ENCODE assay signal across 10 cellular contexts in the genomic region with DNA sequence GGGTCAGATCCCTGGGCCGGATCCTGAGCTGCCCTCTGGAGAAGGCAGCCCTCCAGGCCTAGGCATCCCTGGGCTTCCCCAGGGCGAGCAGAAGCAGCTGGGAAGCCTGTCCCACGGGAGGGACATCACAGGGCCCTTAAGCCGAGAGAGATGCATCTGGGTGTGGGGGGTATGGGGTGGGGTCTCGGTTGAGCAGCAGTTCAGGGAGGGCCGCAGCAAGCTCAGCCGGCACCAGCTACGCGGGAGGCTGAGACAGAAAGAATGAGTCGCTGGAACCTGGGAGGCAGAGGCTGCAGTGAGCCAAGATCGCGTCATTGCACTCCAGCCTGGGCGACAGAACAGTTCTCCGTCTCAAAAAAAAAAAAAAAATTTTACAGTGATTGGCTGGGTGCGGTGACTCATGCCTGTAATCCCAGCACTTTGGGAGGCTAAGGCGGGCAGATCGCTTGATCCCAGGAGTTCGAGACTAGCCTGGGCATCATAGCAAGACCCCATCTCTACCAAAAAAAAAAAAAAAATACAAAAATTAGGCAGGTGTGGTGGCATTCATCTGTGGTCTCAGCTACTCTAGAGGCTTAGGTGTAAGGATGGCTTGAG. TPM values are rescaled to one million over a fixed set of nuclear protein-coding genes. Genes with fewer than 3 reads are reported as not detected.
A peak's percentile ranks its signal among the peaks of the same experiment; 100 is the strongest.
DNase-seq lines count a peak whose midpoint lies in the region; ATAC-seq, FAIRE-seq and TF ChIP-seq lines count a peak whose summit lies in the region.
"Had no signal": no experiment of that assay in that cellular context is flagged by ENCODE, and none has a peak within 500 bp of the region (broad histone marks: within the 10 kb centered on the region; RNA-seq: fewer than 3 reads in every experiment).

No MANE protein-coding gene starts in this region.

- no peak for TF ChIP-seq EP300 in A549 (IDR thresholded peaks at IDR 0.05)

- no peaks in the 10 kb centered on the region for H3K4me1 Mint-ChIP-seq in immature natural killer cell

- H3K27me3 ChIP-seq in hepatocyte: no peaks in the 10 kb centered on the region
- no peaks in the 10 kb centered on the region for H3K27me3 ChIP-seq in uterus

- H3K27ac Mint-ChIP-seq in immature natural killer cell: no peak overlapping the region
- H3K27ac Mint-ChIP-seq: CD8-positive, alpha-beta T cell had no signal

- CTCF ChIA-PET in A549 (lab: Yijun Ruan, JAX): interaction anchor here (1.3 kb wide), 2 partner anchors 10 to 17 kb away, joined by 3 to 11 read pairs; no protein-coding TSS in a partner anchor

- no peaks in the 10 kb centered on the region for H3K36me3 ChIP-seq in hepatocyte (replicated peaks; ENCODE audit: insufficient read depth, low read depth)
- H3K36me3 ChIP-seq in uterus: no peaks in the 10 kb centered on the region

- H3K27ac ChIP-seq in A549 (peak overlapping the region in 1 of 2 experiments; percentile 61; a peak in 2 of 6 replicates), VCaP (peak overlapping the region; percentile 58; the same call in 1 of the 2 replicates), hepatocyte (no peak overlapping the region), uterus (no peak overlapping the region)

- H3K27me3 Mint-ChIP-seq in immature natural killer cell (ENCODE audit: low read depth in 3 of 3): peaks cover 0 to 6% (median 4%) of the 10 kb centered on the region in 3 donors

- DNase-seq in A549 (ENCODE audit: low read depth in 1 of 2, low spot score in 1 of 2) (peak in 1 of 2 experiments; percentile 41), HCEC 1CT (peak; percentile 61), hepatocyte (ENCODE audit: low spot score) (peak; percentile 8), immature natural killer cell (no peak), uterus (no peak)
- DNase-seq in stimulated activated naive CD4-positive, alpha-beta T cell (lab: John Stamatoyannopoulos, UW): no peak
- DNase-seq: activated CD4-positive, CD25-positive, alpha-beta regulatory T cell; CD8-positive, alpha-beta T cell had no signal

- no peaks in the 10 kb centered on the region for H3K79me2 ChIP-seq in hepatocyte

- H3K4me2 ChIP-seq in A549 (0 out of 3 replicates have a peak overlapping the region, but pooled peaks have one; percentile 25), hepatocyte (no peak overlapping the region)

- no peak for TF ChIP-seq CTCF in A549 (IDR thresholded peaks at IDR 0.05)
- no peak for TF ChIP-seq CTCF in VCaP (conservative IDR thresholded peaks at IDR 0.05)
- TF ChIP-seq CTCF in hepatocyte (IDR thresholded peaks at IDR 0.05; ENCODE audit: poor library complexity): no peak
- no peak for TF ChIP-seq CTCF in uterus (IDR thresholded peaks at IDR 0.05)

- H3K4me3 ChIP-seq in A549 (no peak overlapping the region), hepatocyte (no peak overlapping the region), uterus (no peak overlapping the region)

- H4K20me1 ChIP-seq in hepatocyte (ENCODE audit: insufficient read depth, poor library complexity, severe bottlenecking): no peaks in the 10 kb centered on the region

- H3K9me3 ChIP-seq in A549: no peaks in the 10 kb centered on the region
- H3K9me3 ChIP-seq in hepatocyte (ENCODE audit: low read depth): no peaks in the 10 kb centered on the region
- H3K9me3 ChIP-seq in uterus: no peaks in the 10 kb centered on the region

- POLR2A ChIA-PET in A549 (lab: Yijun Ruan, JAX): interaction anchor here (0.7 kb wide), 1 partner anchor 167 kb away, joined by 4 read pairs; no protein-coding TSS in a partner anchor

- H3K9me3 Mint-ChIP-seq in immature natural killer cell: no peaks in the 10 kb centered on the region
- H3K9me3 Mint-ChIP-seq: CD8-positive, alpha-beta T cell had no signal

- no peak overlapping the region for H2AFZ ChIP-seq in hepatocyte

- TF ChIP-seq POLR2A in A549 (IDR thresholded peaks at IDR 0.05; ENCODE audit: low read length) (no peak), uterus (IDR thresholded peaks at IDR 0.05) (no peak)

- peaks cover 5% of the 10 kb centered on the region; the same call in 1 of the 3 replicates for H3K4me1 ChIP-seq in A549
- no peaks in the 10 kb centered on the region for H3K4me1 ChIP-seq in hepatocyte (ENCODE audit: insufficient read depth)
- H3K4me1 ChIP-seq in uterus: no peaks in the 10 kb centered on the region

- TF ChIP-seq RAD21 in A549 (conservative IDR thresholded peaks at IDR 0.05 in 1 of 2, IDR thresholded peaks at IDR 0.05 in 1 of 2): no peak

- WGBS in A549 (ENCODE audit: missing lambda C conversion rate): 32% methylated on average over 10 of the region's 18 CpGs
- WGBS in hepatocyte (ENCODE audit: low lambda C conversion rate, missing lambda C conversion rate): 87% methylated on average over 18 of the region's 18 CpGs

- H3K36me3 Mint-ChIP-seq in immature natural killer cell: no peaks in the 10 kb centered on the region
- H3K36me3 Mint-ChIP-seq: CD8-positive, alpha-beta T cell had no signal

- ATAC-seq in A549 (peak; percentile 41 to 68; a peak in 4 of 6 replicates), HG02852 (IDR thresholded peaks at IDR 0.05; ENCODE audit: unreplicated experiment) (no peak)
- ATAC-seq: CD8-positive, alpha-beta T cell had no signal

- FAIRE-seq in A549 (lab: Jason Lieb, UNC): no peak

- intact Hi-C loops in uterus (cut with DNase I; ENCODE audit: low total_unique reads): no loop called here

- H3K9me2 ChIP-seq in hepatocyte (replicated peaks; ENCODE audit: insufficient read depth): no peaks in the 10 kb centered on the region

- no peak overlapping the region for H3K4me3 Mint-ChIP-seq in immature natural killer cell
- H3K4me3 Mint-ChIP-seq: CD8-positive, alpha-beta T cell had no signal

TF ChIP-seq in A549, 52 proteins besides CTCF, POLR2A, EP300 and RAD21:
- TF ChIP-seq HEYL (CRISPR knock-in tag; IDR thresholded peaks at IDR 0.05) (no peak), PHF8 (IDR thresholded peaks at IDR 0.05; ENCODE audit: borderline replicate concordance, low read depth) (no peak), FOSL2 (IDR thresholded peaks at IDR 0.05) (no peak), FOSL2 (CRISPR knock-in tag; IDR thresholded peaks at IDR 0.05) (peak; percentile 55; the same call in 1 of the 2 replicates), RNF2 (IDR thresholded peaks at IDR 0.05; ENCODE audit: borderline replicate concordance, low read depth) (no peak)

RNA-seq across cellular contexts. Expression of a gene that starts 37.7 kb away (rescaled TPM):
- 15.4 and 16.8 TPM in 2 replicates for polyA plus RNA-seq in A549 (2011; rRNA removed)
- polyA plus RNA-seq in A549 (2012; cell fraction: cytosol; rRNA removed): 21.1 and 22.1 TPM in 2 replicates
- polyA plus RNA-seq in A549 (2012; cell fraction: nucleus; rRNA removed): 36.0 and 38.9 TPM in 2 replicates
- polyA plus RNA-seq in A549 (2017; fragmentation: RNase III; extraction: RNeasy Plus Mini Kit Qiagen cat#74134 plus additional on column Dnase treatment): 26.3 to 29.5 TPM (median 28.2 TPM) in 3 replicates
- polyA minus RNA-seq in A549 (2011; rRNA and poly(A)+ RNA removed): 14.5 and 16.5 TPM in 2 replicates
- 20.8 and 24.1 TPM in 2 replicates for total RNA-seq in hepatocyte
- 32.0 and 40.9 TPM in 2 replicates for polyA plus RNA-seq in hepatocyte
- polyA plus RNA-seq in immature natural killer cell: 10 to 100 TPM in 2 of 3 donors, 1 to 10 TPM in 1; 6.0 to 16.3 (median 11.6) TPM
- total RNA-seq in uterus: 10 to 100 TPM; 11.0 to 31.5 (median 19.5) TPM

RNA-seq across cellular contexts. Expression of a gene that starts 37.9 kb away (rescaled TPM):
- 18.2 and 19.7 TPM in 2 replicates for polyA plus RNA-seq in A549 (2011; rRNA removed)
- 18.6 and 21.3 TPM in 2 replicates for polyA plus RNA-seq in A549 (2012; cell fraction: cytosol; rRNA removed)
- 27.0 and 28.7 TPM in 2 replicates for polyA plus RNA-seq in A549 (2012; cell fraction: nucleus; rRNA removed)
- polyA plus RNA-seq in A549 (2017; fragmentation: RNase III; extraction: RNeasy Plus Mini Kit Qiagen cat#74134 plus additional on column Dnase treatment): 20.3 to 21.2 TPM (median 21.1 TPM) in 3 replicates
- polyA minus RNA-seq in A549 (2011; rRNA and poly(A)+ RNA removed): 28.0 and 41.2 TPM in 2 replicates
- 51.2 and 63.9 TPM in 2 replicates for total RNA-seq in hepatocyte
- polyA plus RNA-seq in hepatocyte: 31.7 and 41.0 TPM in 2 replicates
- 10 to 100 TPM in 1 of 3 donors, 1 to 10 TPM in 2; 5.6 to 11.8 (median 9.5) TPM for polyA plus RNA-seq in immature natural killer cell
- 10 to 100 TPM in 3 of 4 donors, 1 to 10 TPM in 1; 6.8 to 43.4 (median 28.4) TPM for total RNA-seq in uterus

RNA-seq across cellular contexts. Expression of a gene that starts 51.0 kb away (rescaled TPM):
- polyA plus RNA-seq in A549 (2011; rRNA removed) (42.9 and 51.5 TPM in 2 replicates), A549 (2017; fragmentation: RNase III; extraction: RNeasy Plus Mini Kit Qiagen cat#74134 plus additional on column Dnase treatment) (94.1 to 102 TPM (median 101 TPM) in 3 replicates), hepatocyte (116 and 120 TPM in 2 replicates), immature natural killer cell (10 to 100 TPM; 37.9 to 63.0 (median 52.2) TPM)
- polyA plus RNA-seq in A549 (2012; cell fraction: cytosol; rRNA removed): 90.6 and 103 TPM in 2 replicates
- 29.1 and 41.0 TPM in 2 replicates for polyA plus RNA-seq in A549 (2012; cell fraction: nucleus; rRNA removed)
- 16.5 and 23.7 TPM in 2 replicates for polyA minus RNA-seq in A549 (2011; rRNA and poly(A)+ RNA removed)
- total RNA-seq in hepatocyte (24.1 and 30.4 TPM in 2 replicates), uterus (10 to 100 TPM in 1 of 4 donors, 1 to 10 TPM in 3; 2.0 to 31.2 (median 5.6) TPM)

Comparison
In these comparisons a context has a peak if more than half of its experiments do, and no peak if none do; other contexts are left out.
1. DNase-seq: peak in HCEC 1CT (single experiment) and hepatocyte (single experiment); none in immature natural killer cell (0 of 3), uterus (0 of 2) and stimulated activated naive CD4-positive, alpha-beta T cell (0 of 6).